ENCODE assay signal across 11 cellular contexts in genomic region chr2:47899915-47900314, GRCh38. TPM values are rescaled to one million over a fixed set of nuclear protein-coding genes. Genes with fewer than 3 reads are reported as not detected.
DNase-seq lines count a peak whose midpoint lies in the region; ATAC-seq and TF ChIP-seq lines count a peak whose summit lies in the region.
"Had no signal": no experiment of that assay in that cellular context is flagged by ENCODE, and none has a peak within 500 bp of the region (broad histone marks: within the 10 kb centered on the region; RNA-seq: fewer than 3 reads in every experiment).

No MANE protein-coding gene starts in this region.

- H3K36me3 Mint-ChIP-seq in dendritic cell treated with granulocyte-macrophage colony-stimulating factor and Interleukin-4, amounts not matched to agents 40 ng/mL and 50 ng/mL, for 4 days (ENCODE audit: low read depth), result peaks cover 21% of the 10 kb centered on the region
- peaks cover 4% of the 10 kb centered on the region for H3K36me3 Mint-ChIP-seq in neural crest cell (ENCODE audit: low read depth)

- H3K4me2 ChIP-seq in DND-41 (ENCODE audit: insufficient read depth, low read length) (peak overlapping the region; percentile 24; the same call in 1 of the 2 replicates), OCI-LY3 (ENCODE audit: low read length) (no peak overlapping the region)

- H3K4me1 ChIP-seq in DND-41 (ENCODE audit: insufficient read depth, low read length) (peaks cover 40% of the 10 kb centered on the region), OCI-LY3 (ENCODE audit: low read length) (peaks cover 39% of the 10 kb centered on the region)

- no peaks in the 10 kb centered on the region for H3K27me3 ChIP-seq in DND-41 (ENCODE audit: insufficient read depth, low read length, poor library complexity)
- H3K27me3 ChIP-seq in OCI-LY3 (ENCODE audit: low read depth, low read length), result no peaks in the 10 kb centered on the region

- H3K4me3 Mint-ChIP-seq in dendritic cell treated with granulocyte-macrophage colony-stimulating factor and Interleukin-4, amounts not matched to agents 40 ng/mL and 50 ng/mL, for 4 days, result no peak overlapping the region
- peak overlapping the region; percentile 52 for H3K4me3 Mint-ChIP-seq in neural crest cell

- DNase-seq in DND-41 (no peak), neural crest cell (ENCODE audit: low read depth, low spot score) (no peak), DMS53 treated with DMSO at 0.1 percent for 48 hours (lab: John Stamatoyannopoulos, UW; ENCODE audit: unreplicated experiment) (no peak), kidney glomerular epithelial cell (lab: John Stamatoyannopoulos, UW) (no peak)
- DNase-seq: activated gamma-delta T cell treated with Interleukin-2 at 50 U/mL for 16 hours, NCI-H526, T-helper 9 cell had no signal

- peaks cover 14% of the 10 kb centered on the region for H3K36me3 ChIP-seq in DND-41 (ENCODE audit: insufficient read depth, low read length)
- H3K36me3 ChIP-seq in OCI-LY3 (replicated peaks; ENCODE audit: low read depth, low read length), result peaks cover 9% of the 10 kb centered on the region

- H3K9me3 Mint-ChIP-seq in dendritic cell treated with granulocyte-macrophage colony-stimulating factor and Interleukin-4, amounts not matched to agents 40 ng/mL and 50 ng/mL, for 4 days, result no peaks in the 10 kb centered on the region
- H3K9me3 Mint-ChIP-seq in neural crest cell, result no peaks in the 10 kb centered on the region

- H3K9me3 ChIP-seq in DND-41 (ENCODE audit: insufficient read depth, low read length, severe bottlenecking) (no peaks in the 10 kb centered on the region), OCI-LY3 (ENCODE audit: insufficient read depth, low read length) (no peaks in the 10 kb centered on the region)

- peaks cover 72% of the 10 kb centered on the region for H4K20me1 ChIP-seq in DND-41 (ENCODE audit: insufficient read depth, low read length)
- peaks cover 84% of the 10 kb centered on the region for H4K20me1 ChIP-seq in OCI-LY3 (ENCODE audit: insufficient read depth, low read length)

- TF ChIP-seq CTCF in DND-41 (IDR thresholded peaks at IDR 0.05; ENCODE audit: borderline replicate concordance, extremely low read depth, low read length, poor library complexity, severe bottlenecking), result no peak
- no peak for TF ChIP-seq CTCF in OCI-LY3 (IDR thresholded peaks at IDR 0.05; ENCODE audit: low read depth, low read length)
- no peak for TF ChIP-seq CTCF in neural crest cell (conservative IDR thresholded peaks at IDR 0.05)

- H3K27ac ChIP-seq in DND-41 (ENCODE audit: low read length) (0 out of 2 replicates have a peak overlapping the region, but pooled peaks have one; percentile 9), OCI-LY3 (ENCODE audit: low read length) (0 out of 2 replicates have a peak overlapping the region, but pooled peaks have one; percentile 27)

- H3K4me3 ChIP-seq in DND-41 (ENCODE audit: low read depth in 1 of 2, low read length in 2 of 2) (no peak overlapping the region), OCI-LY3 (ENCODE audit: low read length) (no peak overlapping the region)

- H3K27ac Mint-ChIP-seq in dendritic cell treated with granulocyte-macrophage colony-stimulating factor and Interleukin-4, amounts not matched to agents 40 ng/mL and 50 ng/mL, for 4 days, result peak overlapping the region; percentile 70
- H3K27ac Mint-ChIP-seq in neural crest cell (ENCODE audit: unreplicated experiment), result no peak overlapping the region

- ATAC-seq in DND-41 (ENCODE audit: insufficient read depth, low read depth) (no peak), GM18858 (IDR thresholded peaks at IDR 0.05; ENCODE audit: unreplicated experiment) (no peak)
- ATAC-seq in activated CD4-positive, CD25-positive, alpha-beta regulatory T cell treated with anti-CD3 and anti-CD28 coated beads, Interleukin-2, amount 50 U/mL, for 24 hours, result no peak

- H3K9ac ChIP-seq in DND-41 (ENCODE audit: low read depth, low read length), result no peak overlapping the region
- H3K9ac ChIP-seq in OCI-LY3 (ENCODE audit: low read length), result no peak overlapping the region

- peaks cover 99% of the 10 kb centered on the region for H3K79me2 ChIP-seq in DND-41 (ENCODE audit: insufficient read depth, low read length)
- peaks cover 100% of the 10 kb centered on the region for H3K79me2 ChIP-seq in OCI-LY3 (ENCODE audit: low read length)

- intact Hi-C loops in dendritic cell treated with granulocyte-macrophage colony-stimulating factor and Interleukin-4, amounts not matched to agents 40 ng/mL and 50 ng/mL, for 4 days (cut with micrococcal nuclease), result loop anchor here (5.0 to 10.0 kb wide), 3 partner anchors 43 to 445 kb away; partner anchors contain the start of gene MSH6

- no peak overlapping the region for H2AFZ ChIP-seq in DND-41 (ENCODE audit: low read depth, low read length)
- no peak overlapping the region for H2AFZ ChIP-seq in OCI-LY3 (ENCODE audit: low read depth, low read length)

- peaks cover 50% of the 10 kb centered on the region for H3K4me1 Mint-ChIP-seq in dendritic cell treated with granulocyte-macrophage colony-stimulating factor and Interleukin-4, amounts not matched to agents 40 ng/mL and 50 ng/mL, for 4 days (ENCODE audit: low read depth)
- peaks cover 66% of the 10 kb centered on the region for H3K4me1 Mint-ChIP-seq in neural crest cell

- H3K27me3 Mint-ChIP-seq in dendritic cell treated with granulocyte-macrophage colony-stimulating factor and Interleukin-4, amounts not matched to agents 40 ng/mL and 50 ng/mL, for 4 days, result no peaks in the 10 kb centered on the region
- peaks cover 2% of the 10 kb centered on the region for H3K27me3 Mint-ChIP-seq in neural crest cell (ENCODE audit: low read depth)

RNA-seq across cellular contexts. Expression of gene FBXO11, which starts 6.4 kb away (rescaled TPM):
- 85.1 and 86.3 TPM in 2 replicates for total RNA-seq in neural crest cell
